14 cellular contexts compared by ENCODE assay signal in the genomic region with DNA sequence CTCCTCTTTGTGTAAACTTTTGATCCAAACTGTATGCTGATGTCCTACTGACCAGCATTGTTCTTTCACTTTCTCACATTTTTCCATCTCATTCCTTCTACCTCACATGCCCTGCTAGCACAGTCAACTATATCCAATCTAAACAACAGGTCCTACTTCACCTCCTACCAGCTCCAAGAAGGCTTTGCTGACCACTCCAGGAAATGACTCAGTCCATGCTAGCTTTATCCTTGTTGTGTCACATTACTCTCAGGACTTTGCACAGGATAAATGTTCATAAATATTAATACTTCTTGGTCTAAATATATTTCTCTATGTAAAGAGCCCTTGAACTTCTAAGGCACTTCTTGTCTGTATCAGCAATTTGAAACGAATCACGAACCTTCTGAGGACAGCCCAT.
A peak's percentile ranks its signal among the peaks of the same experiment; 100 is the strongest.
DNase-seq lines count a peak whose midpoint lies in the region; ATAC-seq and TF ChIP-seq lines count a peak whose summit lies in the region.
"Had no signal": no experiment of that assay in that cellular context is flagged by ENCODE, and none has a peak within 500 bp of the region (broad histone marks: within the 10 kb centered on the region; RNA-seq: fewer than 3 reads in every experiment).

No MANE protein-coding gene starts in this region.

- in situ Hi-C loops in astrocyte of the spinal cord (cut with HindIII; ENCODE audit: low sequenced_read_pairs) = no loop called here

- CTCF ChIA-PET in GM10248 (lab: Yijun Ruan, JAX) = interaction anchor here (0.9 to 1.8 kb wide), 3 partner anchors 12 to 18 kb away, joined by 3 read pairs; no protein-coding TSS in a partner anchor

- POLR2A ChIA-PET in GM10248 (lab: Yijun Ruan, JAX) = no interaction called here

- peaks cover 4% of the 10 kb centered on the region for H3K4me1 Mint-ChIP-seq in stimulated activated memory B cell treated with anti-CD40 and anti-IgM and Interleukin-4, amounts not matched to agents 10 μg/mL and 1 μg/mL and 100 μg/mL, for 72 hours

- TF ChIP-seq CTCF in astrocyte of the spinal cord (IDR thresholded peaks at IDR 0.05; ENCODE audit: low read depth, low read length) (no peak), GM10248 (IDR thresholded peaks at IDR 0.05; ENCODE audit: control extremely low read depth, extremely low read depth, low read depth, missing control alignments) (no peak)

- ATAC-seq in HG02571 (IDR thresholded peaks at IDR 0.05; ENCODE audit: unreplicated experiment) = no peak
- no peak for ATAC-seq in stimulated activated memory B cell treated with anti-CD40 and anti-IgM and Interleukin-4, amounts not matched to agents 10 μg/mL and 1 μg/mL and 100 μg/mL, for 72 hours
- no peak for ATAC-seq in GM19397 (IDR thresholded peaks at IDR 0.05; ENCODE audit: unreplicated experiment)
- ATAC-seq: gastrocnemius medialis had no signal

- no peak overlapping the region for H3K27ac Mint-ChIP-seq in stimulated activated memory B cell treated with anti-CD40 and anti-IgM and Interleukin-4, amounts not matched to agents 10 μg/mL and 1 μg/mL and 100 μg/mL, for 72 hours
- H3K27ac Mint-ChIP-seq: activated T-helper 2 cell treated with anti-CD3 and anti-CD28 coated beads, Interferon-gamma antibody, Interleukin-2, Interleukin-4, amounts not matched to agents 10 μg/mL and 5 μg/mL and 100 μg/mL, durations not matched to agents 14 hours and 24 hours and 36 hours had no signal

- no peak overlapping the region for H3K4me3 Mint-ChIP-seq in stimulated activated memory B cell treated with anti-CD40 and anti-IgM and Interleukin-4, amounts not matched to agents 10 μg/mL and 1 μg/mL and 100 μg/mL, for 72 hours

- peaks cover 8% of the 10 kb centered on the region for H3K27me3 Mint-ChIP-seq in stimulated activated memory B cell treated with anti-CD40 and anti-IgM and Interleukin-4, amounts not matched to agents 10 μg/mL and 1 μg/mL and 100 μg/mL, for 72 hours

- H3K9me3 Mint-ChIP-seq in stimulated activated memory B cell treated with anti-CD40 and anti-IgM and Interleukin-4, amounts not matched to agents 10 μg/mL and 1 μg/mL and 100 μg/mL, for 72 hours = no peaks in the 10 kb centered on the region
- H3K9me3 Mint-ChIP-seq: activated T-helper 2 cell treated with anti-CD3 and anti-CD28 coated beads, Interferon-gamma antibody, Interleukin-2, Interleukin-4, amounts not matched to agents 10 μg/mL and 5 μg/mL and 100 μg/mL, durations not matched to agents 14 hours and 24 hours and 36 hours had no signal

- H3K4me3 ChIP-seq in astrocyte of the spinal cord (ENCODE audit: low read depth, low read length) = no peak overlapping the region
- H3K4me3 ChIP-seq: BLaER1 treated with 17β-estradiol and CSF1 and Interleukin-3, amounts not matched to agents 10 nM and 100 nM; gastrocnemius medialis; vagina had no signal

- DNase-seq in AG20443 (ENCODE audit: low spot score) = peak; percentile 65
- DNase-seq in LHCN-M2 (ENCODE audit: low read depth) = peak; percentile 91
- DNase-seq in astrocyte of the spinal cord (ENCODE audit: low read depth, low spot score) = peak; percentile 88
- DNase-seq in kidney glomerular epithelial cell (lab: John Stamatoyannopoulos, UW) = peak; percentile 44
- no peak for DNase-seq in GM10248 (ENCODE audit: extremely low spot score)
- DNase-seq: gastrocnemius medialis; KBM-7; stimulated activated CD8-positive, alpha-beta memory T cell treated with anti-CD3 and anti-CD28 coated beads, Interleukin-4, amount 100 ng/mL, for 48 hours had no signal

- H3K36me3 Mint-ChIP-seq in stimulated activated memory B cell treated with anti-CD40 and anti-IgM and Interleukin-4, amounts not matched to agents 10 μg/mL and 1 μg/mL and 100 μg/mL, for 72 hours = no peaks in the 10 kb centered on the region
